In the genomic region with DNA sequence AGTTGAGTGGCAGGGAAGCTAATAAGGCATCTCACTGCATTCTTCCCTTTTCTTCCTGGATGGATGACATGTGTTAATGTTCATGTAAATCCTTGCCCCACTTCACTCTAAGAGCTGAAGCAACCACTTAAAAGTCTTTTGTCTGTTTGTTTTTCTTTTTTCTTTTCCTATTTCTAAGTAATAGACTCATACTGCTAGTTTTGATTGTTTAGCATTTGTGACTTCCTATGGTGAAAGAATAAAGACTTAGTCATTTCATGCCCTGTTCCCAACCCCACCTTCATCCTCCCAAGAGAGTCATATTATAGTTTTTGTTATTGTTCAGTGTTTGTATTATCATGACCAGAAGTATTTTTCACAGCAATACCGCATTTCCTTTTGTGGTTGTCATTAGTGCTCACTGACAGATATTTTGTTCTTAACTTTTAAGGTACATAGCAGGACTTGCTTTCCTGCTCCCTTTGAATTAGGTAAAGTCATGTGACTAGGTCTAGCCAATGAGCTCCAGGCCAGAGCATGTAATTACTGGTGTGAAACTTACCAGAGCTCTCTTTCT, we compare ENCODE assay signal across 10 cellular contexts. TPM values are rescaled to one million over a fixed set of nuclear protein-coding genes. Genes with fewer than 3 reads are reported as not detected.
DNase-seq lines count a peak whose midpoint lies in the region; ATAC-seq and TF ChIP-seq lines count a peak whose summit lies in the region.
"Had no signal": no experiment of that assay in that cellular context is flagged by ENCODE, and none has a peak within 500 bp of the region (broad histone marks: within the 10 kb centered on the region; RNA-seq: fewer than 3 reads in every experiment).

No MANE protein-coding gene starts in this region.

- peaks cover 12% of the 10 kb centered on the region for H3K9me3 Mint-ChIP-seq in activated T-helper 17 cell treated with anti-CD3 and anti-CD28 coated beads, Interleukin-2, amount 50 U/mL, for 72 hours

- H3K27me3 Mint-ChIP-seq in activated T-helper 17 cell treated with anti-CD3 and anti-CD28 coated beads, Interleukin-2, amount 50 U/mL, for 72 hours: no peaks in the 10 kb centered on the region

- peaks cover 29% of the 10 kb centered on the region for H3K4me1 Mint-ChIP-seq in activated T-helper 17 cell treated with anti-CD3 and anti-CD28 coated beads, Interleukin-2, amount 50 U/mL, for 72 hours

- no peak for TF ChIP-seq POLR2A in sigmoid colon (IDR thresholded peaks at IDR 0.05)

- no peaks in the 10 kb centered on the region for H3K4me1 ChIP-seq in sigmoid colon

- peaks cover 0 to 12% (median 3%) of the 10 kb centered on the region in 4 donors for H3K9me3 ChIP-seq in sigmoid colon

- TF ChIP-seq EP300 in sigmoid colon (IDR thresholded peaks at IDR 0.05): no peak

- no peak overlapping the region for H3K27ac ChIP-seq in sigmoid colon
- H3K27ac ChIP-seq: cardiac muscle cell had no signal

- peak overlapping the region; percentile 42 for H3K27ac Mint-ChIP-seq in activated T-helper 17 cell treated with anti-CD3 and anti-CD28 coated beads, Interleukin-2, amount 50 U/mL, for 72 hours

- H3K36me3 ChIP-seq in sigmoid colon: no peaks in the 10 kb centered on the region
- H3K36me3 ChIP-seq: cardiac muscle cell had no signal

- peaks cover 0 to 10% (median 0%) of the 10 kb centered on the region in 3 donors for H3K27me3 ChIP-seq in sigmoid colon
- H3K27me3 ChIP-seq: cardiac muscle cell had no signal

- no peaks in the 10 kb centered on the region for H3K36me3 Mint-ChIP-seq in activated T-helper 17 cell treated with anti-CD3 and anti-CD28 coated beads, Interleukin-2, amount 50 U/mL, for 72 hours (ENCODE audit: low read depth)

- peak; percentile 89 for ATAC-seq in activated T-helper 17 cell treated with anti-CD3 and anti-CD28 coated beads, Interleukin-2, amount 50 U/mL, for 72 hours (replicated peaks)

- DNase-seq in AG10803 (ENCODE audit: low read depth) (peak; percentile 83), H4 (ENCODE audit: low spot score) (peak; percentile 79), glomerular endothelial cell (ENCODE audit: extremely low read depth, low read depth, low spot score) (peak; percentile 10), NCI-H510A treated with DMSO at 0.1 percent for 48 hours (lab: John Stamatoyannopoulos, UW) (no peak), sigmoid colon (no peak), NCI-H345 treated with DMSO at 0.1 percent for 48 hours (lab: John Stamatoyannopoulos, UW; ENCODE audit: unreplicated experiment) (no peak)
- no peak for DNase-seq in activated CD4-positive, CD25-positive, alpha-beta regulatory T cell treated with anti-CD3 and anti-CD28 coated beads, Interleukin-2, amount 50 U/mL, for 72 hours
- DNase-seq: NCI-H146 had no signal

- TF ChIP-seq CTCF in AG10803 (conservative IDR thresholded peaks at IDR 0.05; ENCODE audit: low read length): no peak
- no peak for TF ChIP-seq CTCF in sigmoid colon (IDR thresholded peaks at IDR 0.05)

- WGBS in sigmoid colon, 2 donors: 82 to 86% methylated on average over 1 of the region's 1 CpG

- no peak overlapping the region for H3K4me3 ChIP-seq in AG10803 (ENCODE audit: low read length)
- H3K4me3 ChIP-seq in sigmoid colon: no peak overlapping the region
- H3K4me3 ChIP-seq: cardiac muscle cell had no signal

- intact Hi-C loops in sigmoid colon (cut with DNase I): no loop called here

- peak overlapping the region; percentile 6 for H3K4me3 Mint-ChIP-seq in activated T-helper 17 cell treated with anti-CD3 and anti-CD28 coated beads, Interleukin-2, amount 50 U/mL, for 72 hours

RNA-seq across cellular contexts. Expression of a gene that starts 18.1 kb away (rescaled TPM):
- total RNA-seq in H4 (2014; rRNA removed; shearing (Covaris generic)): not detected in 2 replicates
- not detected for total RNA-seq in activated T-helper 17 cell treated with anti-CD3 and anti-CD28 coated beads, Interleukin-2, amount 50 U/mL, for 72 hours
- total RNA-seq in glomerular endothelial cell (not detected in 2 replicates), sigmoid colon (not detected)
- polyA plus RNA-seq in sigmoid colon: not detected
- total RNA-seq: cardiac muscle cell had no signal
- polyA plus RNA-seq: cardiac muscle cell had no signal

Comparison
In these comparisons a context has a peak if more than half of its experiments do, and no peak if none do; other contexts are left out.
1. DNase-seq: peak in AG10803 (single experiment), H4 (single experiment) and glomerular endothelial cell (single experiment); none in activated CD4-positive, CD25-positive, alpha-beta regulatory T cell treated with anti-CD3 and anti-CD28 coated beads, Interleukin-2, amount 50 U/mL, for 72 hours (single experiment), NCI-H510A treated with DMSO at 0.1 percent for 48 hours (single experiment), sigmoid colon (single experiment) and NCI-H345 treated with DMSO at 0.1 percent for 48 hours (single experiment).